In genomic region chr22:16695261-16695660, GRCh38 we compare ENCODE assay signal across 7 cellular contexts.
"Had no signal": no experiment of that assay in that cellular context is flagged by ENCODE, and none has a peak within 500 bp of the region (broad histone marks: within the 10 kb centered on the region; RNA-seq: fewer than 3 reads in every experiment).

No MANE protein-coding gene starts in this region.

- DNase-seq: IMR-90, KBM-7, KG1 had no signal

- FAIRE-seq: HepG2, HTR-8/SVneo had no signal

- H3K27ac ChIP-seq: HL-60, KMS-11 had no signal

- H3K9ac ChIP-seq: KMS-11 had no signal

- ATAC-seq: HepG2 had no signal

- H3K4me2 ChIP-seq: KMS-11 had no signal
